ENCODE assay signal across 1 cellular context in the genomic region with DNA sequence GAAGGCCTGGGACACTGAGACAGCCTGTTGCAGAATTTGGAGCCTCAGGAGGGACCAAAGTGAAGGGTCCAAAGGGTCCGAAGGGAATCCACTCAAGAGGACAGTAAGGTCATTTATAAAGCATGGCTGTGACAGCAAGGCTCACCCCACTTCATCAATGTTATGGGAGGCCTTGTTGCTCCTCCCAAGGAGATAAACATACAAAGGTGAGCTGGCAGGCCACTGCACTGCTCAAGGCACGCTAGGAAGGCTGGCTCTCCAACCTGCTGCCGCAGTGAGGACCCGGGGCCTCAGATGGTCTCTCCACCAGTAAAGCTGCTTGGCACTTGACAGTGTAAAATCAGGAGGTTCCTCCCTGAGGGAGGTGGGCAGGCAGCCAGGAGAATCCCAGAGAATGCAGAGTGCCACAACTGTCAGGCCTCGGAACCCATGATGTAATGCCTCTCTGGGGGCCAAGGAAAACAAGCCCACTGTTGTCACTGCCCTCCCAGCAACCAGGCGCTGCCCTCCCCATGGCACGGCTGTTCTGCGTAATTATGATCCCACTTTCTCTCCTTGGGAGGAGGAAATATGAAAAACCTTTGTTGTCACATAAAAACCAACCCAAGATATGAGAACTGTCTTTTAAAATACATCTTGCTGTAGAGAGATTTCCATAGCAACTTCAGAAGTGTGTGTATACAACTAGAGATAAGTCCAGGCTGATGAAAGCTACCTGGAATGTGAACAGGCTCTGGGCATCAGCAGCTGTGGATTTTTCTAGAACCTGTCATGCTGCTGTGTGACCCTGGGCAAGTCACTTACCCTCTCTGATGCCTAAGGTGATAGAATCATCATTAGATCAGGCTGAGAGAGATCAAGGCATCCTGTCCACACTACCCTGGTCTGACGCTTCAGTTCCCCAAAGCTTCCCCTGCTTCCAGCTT.
TF ChIP-seq lines count a peak whose summit lies in the region.

No MANE protein-coding gene starts in this region.

TF ChIP-seq in K562, 482 proteins besides CTCF, POLR2A, EP300 and RAD21 (continued from another document and continues in another):
- TF ChIP-seq RUNX1 (IDR thresholded peaks at IDR 0.05; ENCODE audit: low read depth): no peak
- TF ChIP-seq, protein P1, sequence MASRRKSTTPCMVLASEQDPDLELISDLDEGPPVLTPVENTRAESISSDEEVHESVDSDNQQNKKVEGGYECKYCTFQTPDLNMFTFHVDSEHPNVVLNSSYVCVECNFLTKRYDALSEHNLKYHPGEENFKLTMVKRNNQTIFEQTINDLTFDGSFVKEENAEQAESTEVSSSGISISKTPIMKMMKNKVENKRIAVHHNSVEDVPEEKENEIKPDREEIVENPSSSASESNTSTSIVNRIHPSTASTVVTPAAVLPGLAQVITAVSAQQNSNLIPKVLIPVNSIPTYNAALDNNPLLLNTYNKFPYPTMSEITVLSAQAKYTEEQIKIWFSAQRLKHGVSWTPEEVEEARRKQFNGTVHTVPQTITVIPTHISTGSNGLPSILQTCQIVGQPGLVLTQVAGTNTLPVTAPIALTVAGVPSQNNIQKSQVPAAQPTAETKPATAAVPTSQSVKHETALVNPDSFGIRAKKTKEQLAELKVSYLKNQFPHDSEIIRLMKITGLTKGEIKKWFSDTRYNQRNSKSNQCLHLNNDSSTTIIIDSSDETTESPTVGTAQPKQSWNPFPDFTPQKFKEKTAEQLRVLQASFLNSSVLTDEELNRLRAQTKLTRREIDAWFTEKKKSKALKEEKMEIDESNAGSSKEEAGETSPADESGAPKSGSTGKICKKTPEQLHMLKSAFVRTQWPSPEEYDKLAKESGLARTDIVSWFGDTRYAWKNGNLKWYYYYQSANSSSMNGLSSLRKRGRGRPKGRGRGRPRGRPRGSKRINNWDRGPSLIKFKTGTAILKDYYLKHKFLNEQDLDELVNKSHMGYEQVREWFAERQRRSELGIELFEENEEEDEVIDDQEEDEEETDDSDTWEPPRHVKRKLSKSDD (conservative IDR thresholded peaks at IDR 0.05; ENCODE audit: low read length): no peak
- TF ChIP-seq RBM25 (IDR thresholded peaks at IDR 0.05; ENCODE audit: low read depth, low read length, severe bottlenecking): peak; percentile 94
- no peak for TF ChIP-seq ZNF3 (CRISPR knock-in tag; IDR thresholded peaks at IDR 0.05)
- TF ChIP-seq ZNF124 (CRISPR knock-in tag; IDR thresholded peaks at IDR 0.05): no peak
- TF ChIP-seq, protein P2, sequence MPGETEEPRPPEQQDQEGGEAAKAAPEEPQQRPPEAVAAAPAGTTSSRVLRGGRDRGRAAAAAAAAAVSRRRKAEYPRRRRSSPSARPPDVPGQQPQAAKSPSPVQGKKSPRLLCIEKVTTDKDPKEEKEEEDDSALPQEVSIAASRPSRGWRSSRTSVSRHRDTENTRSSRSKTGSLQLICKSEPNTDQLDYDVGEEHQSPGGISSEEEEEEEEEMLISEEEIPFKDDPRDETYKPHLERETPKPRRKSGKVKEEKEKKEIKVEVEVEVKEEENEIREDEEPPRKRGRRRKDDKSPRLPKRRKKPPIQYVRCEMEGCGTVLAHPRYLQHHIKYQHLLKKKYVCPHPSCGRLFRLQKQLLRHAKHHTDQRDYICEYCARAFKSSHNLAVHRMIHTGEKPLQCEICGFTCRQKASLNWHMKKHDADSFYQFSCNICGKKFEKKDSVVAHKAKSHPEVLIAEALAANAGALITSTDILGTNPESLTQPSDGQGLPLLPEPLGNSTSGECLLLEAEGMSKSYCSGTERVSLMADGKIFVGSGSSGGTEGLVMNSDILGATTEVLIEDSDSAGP (CRISPR knock-in tag; IDR thresholded peaks at IDR 0.05): no peak
- no peak for TF ChIP-seq CBX8 (IDR thresholded peaks at IDR 0.05; ENCODE audit: borderline replicate concordance, extremely low read depth, low read depth, low read length, poor library complexity, severe bottlenecking)
- 0 out of 4 replicates have a peak, but pooled peaks of 1 of the 2 experiments have one; percentile 8 for TF ChIP-seq RCOR1 (IDR thresholded peaks at IDR 0.05; ENCODE audit: borderline replicate concordance in 1 of 2, low read depth in 2 of 2, low read length in 2 of 2)
- TF ChIP-seq RFX1 (IDR thresholded peaks at IDR 0.05): no peak
- TF ChIP-seq IRF9 (tag; IDR thresholded peaks at IDR 0.05): no peak
- TF ChIP-seq MEF2A (IDR thresholded peaks at IDR 0.05; ENCODE audit: control insufficient read depth, low read depth, low read length): no peak
- no peak for TF ChIP-seq ARID4B (CRISPR knock-in tag; IDR thresholded peaks at IDR 0.05)
- TF ChIP-seq ZNF23 (CRISPR knock-in tag; IDR thresholded peaks at IDR 0.05): no peak
- no peak for TF ChIP-seq PTRF (tag; IDR thresholded peaks at IDR 0.05)
- no peak for TF ChIP-seq MED1 (CRISPR knock-in tag; IDR thresholded peaks at IDR 0.05; ENCODE audit: borderline replicate concordance)
- TF ChIP-seq ZMIZ1 (IDR thresholded peaks at IDR 0.05; ENCODE audit: low read depth in 2 of 2, low read length in 2 of 2): no peak
- no peak for TF ChIP-seq FOXK2 (conservative IDR thresholded peaks at IDR 0.05 in 1 of 2, IDR thresholded peaks at IDR 0.05 in 1 of 2; ENCODE audit: low read depth in 2 of 2)
- TF ChIP-seq TBL1XR1 (IDR thresholded peaks at IDR 0.05; ENCODE audit: low read length in 2 of 2): no peak
- no peak for TF ChIP-seq ZNF282 (CRISPR knock-in tag; IDR thresholded peaks at IDR 0.05)
- TF ChIP-seq, protein P3, sequence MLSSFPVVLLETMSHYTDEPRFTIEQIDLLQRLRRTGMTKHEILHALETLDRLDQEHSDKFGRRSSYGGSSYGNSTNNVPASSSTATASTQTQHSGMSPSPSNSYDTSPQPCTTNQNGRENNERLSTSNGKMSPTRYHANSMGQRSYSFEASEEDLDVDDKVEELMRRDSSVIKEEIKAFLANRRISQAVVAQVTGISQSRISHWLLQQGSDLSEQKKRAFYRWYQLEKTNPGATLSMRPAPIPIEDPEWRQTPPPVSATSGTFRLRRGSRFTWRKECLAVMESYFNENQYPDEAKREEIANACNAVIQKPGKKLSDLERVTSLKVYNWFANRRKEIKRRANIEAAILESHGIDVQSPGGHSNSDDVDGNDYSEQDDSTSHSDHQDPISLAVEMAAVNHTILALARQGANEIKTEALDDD (IDR thresholded peaks at IDR 0.05): no peak
- TF ChIP-seq CEBPG (CRISPR knock-in tag; IDR thresholded peaks at IDR 0.05): no peak
- TF ChIP-seq CEBPG (tag; conservative IDR thresholded peaks at IDR 0.05 in 1 of 2, IDR thresholded peaks at IDR 0.05 in 1 of 2): no peak
- no peak for TF ChIP-seq ZNF395 (CRISPR knock-in tag; IDR thresholded peaks at IDR 0.05)
- TF ChIP-seq, protein P4, sequence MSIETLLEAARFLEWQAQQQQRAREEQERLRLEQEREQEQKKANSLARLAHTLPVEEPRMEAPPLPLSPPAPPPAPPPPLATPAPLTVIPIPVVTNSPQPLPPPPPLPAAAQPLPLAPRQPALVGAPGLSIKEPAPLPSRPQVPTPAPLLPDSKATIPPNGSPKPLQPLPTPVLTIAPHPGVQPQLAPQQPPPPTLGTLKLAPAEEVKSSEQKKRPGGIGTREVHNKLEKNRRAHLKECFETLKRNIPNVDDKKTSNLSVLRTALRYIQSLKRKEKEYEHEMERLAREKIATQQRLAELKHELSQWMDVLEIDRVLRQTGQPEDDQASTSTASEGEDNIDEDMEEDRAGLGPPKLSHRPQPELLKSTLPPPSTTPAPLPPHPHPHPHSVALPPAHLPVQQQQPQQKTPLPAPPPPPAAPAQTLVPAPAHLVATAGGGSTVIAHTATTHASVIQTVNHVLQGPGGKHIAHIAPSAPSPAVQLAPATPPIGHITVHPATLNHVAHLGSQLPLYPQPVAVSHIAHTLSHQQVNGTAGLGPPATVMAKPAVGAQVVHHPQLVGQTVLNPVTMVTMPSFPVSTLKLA (conservative IDR thresholded peaks at IDR 0.05): no peak
- TF ChIP-seq BCOR (IDR thresholded peaks at IDR 0.05): peak; percentile 79
- no peak for TF ChIP-seq RBM34 (IDR thresholded peaks at IDR 0.05; ENCODE audit: borderline replicate concordance, insufficient read depth, low read length)
- TF ChIP-seq KDM1A (IDR thresholded peaks at IDR 0.05): peak in 1 of 2 experiments; percentile 62; a peak in 2 of 4 replicates
